In the genomic region with DNA sequence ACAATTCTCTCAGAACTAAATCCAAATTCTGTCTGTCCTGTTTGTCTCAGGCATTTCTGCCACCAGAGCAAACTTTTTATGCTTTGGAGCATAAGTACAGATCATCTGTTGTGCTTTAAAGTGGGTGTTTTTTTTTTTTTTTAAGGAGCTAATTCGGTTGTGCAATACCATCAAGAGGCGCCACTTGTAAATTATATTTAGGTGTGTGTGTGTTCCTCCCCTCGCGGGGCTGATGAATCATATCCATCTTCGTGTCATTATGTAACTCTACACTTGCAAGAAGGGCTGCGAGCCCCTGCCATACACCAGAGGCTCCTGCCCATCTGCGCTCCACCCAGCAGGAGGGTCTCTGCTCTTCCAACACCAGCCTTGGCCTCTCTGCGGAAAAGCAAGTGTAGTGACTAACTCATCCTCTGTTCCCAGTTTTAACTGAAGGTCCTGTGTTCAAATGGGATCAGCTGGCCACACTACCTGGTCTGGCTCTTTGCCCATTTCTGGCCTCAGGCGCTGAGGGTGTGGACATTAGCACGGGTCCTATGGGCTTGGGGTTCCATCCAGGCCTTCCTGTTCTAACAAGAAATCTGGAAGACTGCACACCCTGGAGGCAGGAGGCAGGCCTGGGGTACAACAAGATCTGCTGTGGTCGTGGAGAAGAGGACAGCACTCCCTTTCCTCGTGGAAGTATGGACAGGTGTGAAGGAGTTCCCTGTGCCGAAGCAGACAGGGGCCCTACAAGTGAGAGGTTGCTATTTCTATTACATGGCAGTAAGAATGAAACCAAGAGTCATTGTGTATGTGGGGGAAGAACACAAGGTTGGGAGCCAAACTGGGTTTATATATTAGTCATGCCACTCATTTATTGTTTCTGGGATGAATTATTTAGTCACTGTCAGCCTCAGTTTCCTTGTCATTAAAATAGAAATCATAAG, we compare ENCODE assay signal across 8 cellular contexts.
DNase-seq lines count a peak whose midpoint lies in the region; ATAC-seq and TF ChIP-seq lines count a peak whose summit lies in the region.

No MANE protein-coding gene starts in this region.

- H3K4me2 ChIP-seq in SK-N-SH (peak overlapping the region; percentile 52; the same call in 1 of the 2 replicates), Karpas-422 (ENCODE audit: low read depth, low read length, poor library complexity, severe bottlenecking) (no peak overlapping the region)

- H3K9me3 ChIP-seq in SK-N-SH (no peaks in the 10 kb centered on the region), Karpas-422 (ENCODE audit: low read length) (no peaks in the 10 kb centered on the region)

- H3K9ac ChIP-seq in SK-N-SH (no peak overlapping the region), Karpas-422 (ENCODE audit: low read length) (no peak overlapping the region)

- no peaks in the 10 kb centered on the region for H3K27me3 ChIP-seq in SK-N-SH (ENCODE audit: insufficient read depth)
- no peaks in the 10 kb centered on the region for H3K27me3 ChIP-seq in layer of hippocampus (ENCODE audit: control insufficient read depth, insufficient read depth, low read length)
- H3K27me3 ChIP-seq in Karpas-422 (ENCODE audit: low read length), result no peaks in the 10 kb centered on the region

- CTCF ChIA-PET in GM10248 (lab: Yijun Ruan, JAX), result interaction anchor here (1.2 to 5.0 kb wide), 5 partner anchors 9 to 17 kb away, joined by 4 to 31 read pairs (median 7); no protein-coding TSS in a partner anchor
- CTCF ChIA-PET in SK-N-SH (lab: Yijun Ruan, JAX), result interaction anchor here (0.7 to 3.9 kb wide), 4 partner anchors 11 to 233 kb away, joined by 3 to 26 read pairs (median 6); no protein-coding TSS in a partner anchor

- H3K9me2 ChIP-seq in SK-N-SH, result no peaks in the 10 kb centered on the region
- no peaks in the 10 kb centered on the region for H3K9me2 ChIP-seq in Karpas-422 (replicated peaks; ENCODE audit: insufficient read depth, low read length)

- H3F3A ChIP-seq in SK-N-SH (replicated peaks; ENCODE audit: insufficient read depth), result peaks cover 18% of the 10 kb centered on the region

- H3K4me1 ChIP-seq in SK-N-SH (ENCODE audit: control insufficient read depth in 1 of 2, insufficient read depth in 2 of 2, low read depth in 1 of 2, low read length in 1 of 2) (peaks cover 20 to 36% of the 10 kb centered on the region in 2 experiments), Karpas-422 (ENCODE audit: low read length) (no peaks in the 10 kb centered on the region)

- 63% methylated on average over 13 of the region's 13 CpGs for WGBS in SK-N-SH (ENCODE audit: low lambda C conversion rate)

- no peak for TF ChIP-seq EP300 in SK-N-SH (IDR thresholded peaks at IDR 0.05; ENCODE audit: borderline replicate concordance in 1 of 2, low read depth in 1 of 2, low read length in 1 of 2)

- TF ChIP-seq CTCF in GM10248 (IDR thresholded peaks at IDR 0.05; ENCODE audit: control extremely low read depth, extremely low read depth, low read depth, missing control alignments) (no peak), SK-N-SH (IDR thresholded peaks at IDR 0.05) (no peak)

- H2AFZ ChIP-seq in SK-N-SH (ENCODE audit: low read depth), result peak overlapping the region; percentile 10; the same call in 1 of the 2 replicates
- no peak overlapping the region for H2AFZ ChIP-seq in Karpas-422 (ENCODE audit: low read length)

- no peak for TF ChIP-seq RAD21 in SK-N-SH (IDR thresholded peaks at IDR 0.05; ENCODE audit: low read length)

- H3K27ac ChIP-seq in SK-N-SH (ENCODE audit: low read depth in 2 of 2, low read length in 1 of 2) (peak overlapping the region; percentile 34 to 67), layer of hippocampus (ENCODE audit: low read depth, low read length) (peak overlapping the region; percentile 2), Karpas-422 (ENCODE audit: low read length) (no peak overlapping the region)

- H3K4me3 ChIP-seq in SK-N-SH (ENCODE audit: low read depth in 2 of 2, low read length in 1 of 2) (no peak overlapping the region), Karpas-422 (ENCODE audit: low read length) (no peak overlapping the region)

- H3K36me3 ChIP-seq in SK-N-SH (replicated peaks in 1 of 2; ENCODE audit: control insufficient read depth in 1 of 2, insufficient read depth in 2 of 2, low read length in 1 of 2) (no peaks in the 10 kb centered on the region), Karpas-422 (ENCODE audit: insufficient read depth, low read length) (no peaks in the 10 kb centered on the region)

- no peaks in the 10 kb centered on the region for H3K79me2 ChIP-seq in SK-N-SH (ENCODE audit: insufficient read depth)
- no peaks in the 10 kb centered on the region for H3K79me2 ChIP-seq in Karpas-422 (ENCODE audit: low read length)

- peak; percentile 63 for DNase-seq in GM10248 (ENCODE audit: extremely low spot score)
- DNase-seq in SK-N-SH, result no peak
- no peak for DNase-seq in Karpas-422
- no peak for DNase-seq in DMS114 treated with DMSO at 0.1 percent for 48 hours (lab: John Stamatoyannopoulos, UW; ENCODE audit: unreplicated experiment)
- no peak for DNase-seq in NCI-H1092 (lab: John Stamatoyannopoulos, UW)

- H4K20me1 ChIP-seq in SK-N-SH (ENCODE audit: insufficient read depth) (no peaks in the 10 kb centered on the region), Karpas-422 (ENCODE audit: insufficient read depth, low read depth, low read length) (no peaks in the 10 kb centered on the region)

- ATAC-seq in GM19397 (IDR thresholded peaks at IDR 0.05; ENCODE audit: unreplicated experiment) (peak; percentile 83), HG03175 (IDR thresholded peaks at IDR 0.05; ENCODE audit: unreplicated experiment) (peak; percentile 84)

- POLR2A ChIA-PET in GM10248 (lab: Yijun Ruan, JAX), result no interaction called here
- POLR2A ChIA-PET in SK-N-SH (lab: Yijun Ruan, JAX), result interaction anchor here (1.0 kb wide), 1 partner anchor 66 kb away, joined by 3 read pairs; no protein-coding TSS in a partner anchor

TF ChIP-seq in SK-N-SH, 30 proteins besides CTCF, POLR2A, EP300 and RAD21:
- TF ChIP-seq, protein P1, sequence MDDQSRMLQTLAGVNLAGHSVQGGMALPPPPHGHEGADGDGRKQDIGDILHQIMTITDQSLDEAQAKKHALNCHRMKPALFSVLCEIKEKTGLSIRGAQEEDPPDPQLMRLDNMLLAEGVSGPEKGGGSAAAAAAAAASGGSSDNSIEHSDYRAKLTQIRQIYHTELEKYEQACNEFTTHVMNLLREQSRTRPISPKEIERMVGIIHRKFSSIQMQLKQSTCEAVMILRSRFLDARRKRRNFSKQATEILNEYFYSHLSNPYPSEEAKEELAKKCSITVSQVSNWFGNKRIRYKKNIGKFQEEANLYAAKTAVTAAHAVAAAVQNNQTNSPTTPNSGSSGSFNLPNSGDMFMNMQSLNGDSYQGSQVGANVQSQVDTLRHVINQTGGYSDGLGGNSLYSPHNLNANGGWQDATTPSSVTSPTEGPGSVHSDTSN (IDR thresholded peaks at IDR 0.05), result peak; percentile 23; the same call in 1 of the 2 replicates
- no peak for TF ChIP-seq RXRA (IDR thresholded peaks at IDR 0.05; ENCODE audit: borderline replicate concordance, low read depth)
- no peak for TF ChIP-seq TAF1 (IDR thresholded peaks at IDR 0.05; ENCODE audit: borderline replicate concordance, low read depth, low read length)
- peak; percentile 23; the same call in 1 of the 2 replicates for TF ChIP-seq FOSL2 (IDR thresholded peaks at IDR 0.05; ENCODE audit: borderline replicate concordance, low read depth)
- TF ChIP-seq, protein P2, sequence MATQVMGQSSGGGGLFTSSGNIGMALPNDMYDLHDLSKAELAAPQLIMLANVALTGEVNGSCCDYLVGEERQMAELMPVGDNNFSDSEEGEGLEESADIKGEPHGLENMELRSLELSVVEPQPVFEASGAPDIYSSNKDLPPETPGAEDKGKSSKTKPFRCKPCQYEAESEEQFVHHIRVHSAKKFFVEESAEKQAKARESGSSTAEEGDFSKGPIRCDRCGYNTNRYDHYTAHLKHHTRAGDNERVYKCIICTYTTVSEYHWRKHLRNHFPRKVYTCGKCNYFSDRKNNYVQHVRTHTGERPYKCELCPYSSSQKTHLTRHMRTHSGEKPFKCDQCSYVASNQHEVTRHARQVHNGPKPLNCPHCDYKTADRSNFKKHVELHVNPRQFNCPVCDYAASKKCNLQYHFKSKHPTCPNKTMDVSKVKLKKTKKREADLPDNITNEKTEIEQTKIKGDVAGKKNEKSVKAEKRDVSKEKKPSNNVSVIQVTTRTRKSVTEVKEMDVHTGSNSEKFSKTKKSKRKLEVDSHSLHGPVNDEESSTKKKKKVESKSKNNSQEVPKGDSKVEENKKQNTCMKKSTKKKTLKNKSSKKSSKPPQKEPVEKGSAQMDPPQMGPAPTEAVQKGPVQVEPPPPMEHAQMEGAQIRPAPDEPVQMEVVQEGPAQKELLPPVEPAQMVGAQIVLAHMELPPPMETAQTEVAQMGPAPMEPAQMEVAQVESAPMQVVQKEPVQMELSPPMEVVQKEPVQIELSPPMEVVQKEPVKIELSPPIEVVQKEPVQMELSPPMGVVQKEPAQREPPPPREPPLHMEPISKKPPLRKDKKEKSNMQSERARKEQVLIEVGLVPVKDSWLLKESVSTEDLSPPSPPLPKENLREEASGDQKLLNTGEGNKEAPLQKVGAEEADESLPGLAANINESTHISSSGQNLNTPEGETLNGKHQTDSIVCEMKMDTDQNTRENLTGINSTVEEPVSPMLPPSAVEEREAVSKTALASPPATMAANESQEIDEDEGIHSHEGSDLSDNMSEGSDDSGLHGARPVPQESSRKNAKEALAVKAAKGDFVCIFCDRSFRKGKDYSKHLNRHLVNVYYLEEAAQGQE (IDR thresholded peaks at IDR 0.05; ENCODE audit: low read depth, low read length), result no peak
- TF ChIP-seq SMC3 (IDR thresholded peaks at IDR 0.05; ENCODE audit: low read depth, low read length), result no peak
TF ChIP-seq in SK-N-SH: peak in this region for 2.
